ENCODE assay signal across 19 cellular contexts in genomic region chr6:51163843-51164529, GRCh38.
DNase-seq lines count a peak whose midpoint lies in the region; ATAC-seq, FAIRE-seq and TF ChIP-seq lines count a peak whose summit lies in the region.
"Had no signal": no experiment of that assay in that cellular context is flagged by ENCODE, and none has a peak within 500 bp of the region (broad histone marks: within the 10 kb centered on the region; RNA-seq: fewer than 3 reads in every experiment).

No MANE protein-coding gene starts in this region.

- TF ChIP-seq POLR2A in HepG2 (IDR thresholded peaks at IDR 0.05; ENCODE audit: insufficient read depth in 1 of 2, low read depth in 2 of 2, low read length in 2 of 2) (no peak), body of pancreas (IDR thresholded peaks at IDR 0.05) (no peak)

- FAIRE-seq in HepG2 (lab: Jason Lieb, UNC) = no peak
- FAIRE-seq: GM12892, H54 had no signal

- H4K20me1 ChIP-seq in HepG2 (ENCODE audit: insufficient read depth, low read length) = no peaks in the 10 kb centered on the region
- H4K20me1 ChIP-seq in PC-3 (ENCODE audit: low read length) = no peaks in the 10 kb centered on the region

- no peak overlapping the region for H3K9ac ChIP-seq in liver (ENCODE audit: low read depth in 1 of 2, low read length in 2 of 2)
- no peak overlapping the region for H3K9ac ChIP-seq in HepG2 (ENCODE audit: insufficient read depth, low read depth, low read length)
- no peak overlapping the region for H3K9ac ChIP-seq in PC-3 (ENCODE audit: low read length)

- BruUV-seq in HepG2 (replicated peaks; lab: Mats Ljungman, UMichigan) (no TSS peak), PC-3 (replicated peaks; lab: Mats Ljungman, UMichigan) (no TSS peak)

- TF ChIP-seq EP300 in HepG2 (IDR thresholded peaks at IDR 0.05; ENCODE audit: low read depth in 2 of 2, low read length in 2 of 2) (no peak), HepG2 (CRISPR knock-in tag; IDR thresholded peaks at IDR 0.05; ENCODE audit: borderline replicate concordance) (no peak)

- H3K4me2 ChIP-seq in HepG2 (ENCODE audit: low read depth, low read length) (no peak overlapping the region), PC-3 (ENCODE audit: low read length) (no peak overlapping the region)

- peaks cover 3 to 24% (median 10%) of the 10 kb centered on the region in 4 donors for H3K4me1 ChIP-seq in liver (ENCODE audit: control insufficient read depth in 4 of 4, insufficient read depth in 4 of 4, low read length in 3 of 4)
- H3K4me1 ChIP-seq in HepG2 (ENCODE audit: insufficient read depth, low read length) = no peaks in the 10 kb centered on the region
- peaks cover 6% of the 10 kb centered on the region; the same call in 1 of the 2 replicates for H3K4me1 ChIP-seq in PC-3 (ENCODE audit: insufficient read depth, low read length)
- H3K4me1 ChIP-seq in body of pancreas = no peaks in the 10 kb centered on the region
- H3K4me1 ChIP-seq: HAP-1 had no signal

- H2AFZ ChIP-seq in HepG2 (ENCODE audit: low read length) (no peak overlapping the region), PC-3 (ENCODE audit: low read length) (no peak overlapping the region)

- H3K9me3 ChIP-seq in liver (ENCODE audit: control insufficient read depth in 4 of 4, low read length in 3 of 4) = no peaks in the 10 kb centered on the region
- peaks cover 44% of the 10 kb centered on the region for H3K9me3 ChIP-seq in HepG2 (ENCODE audit: low read length)
- 0 out of 2 replicates have a peak, but pooled peaks cover 4% of the 10 kb centered on the region for H3K9me3 ChIP-seq in PC-3 (ENCODE audit: low read length)
- no peaks in the 10 kb centered on the region for H3K9me3 ChIP-seq in body of pancreas
- H3K9me3 ChIP-seq: HAP-1 had no signal

- H3K4me3 ChIP-seq in liver (ENCODE audit: low read depth in 1 of 3, low read length in 3 of 3) (no peak overlapping the region), HepG2 (replicated peaks in 1 of 3; ENCODE audit: insufficient read depth in 1 of 3, low read depth in 2 of 3, low read length in 3 of 3) (no peak overlapping the region), PC-3 (ENCODE audit: low read length) (no peak overlapping the region), body of pancreas (no peak overlapping the region)
- H3K4me3 ChIP-seq: HAP-1 had no signal

- H3K36me3 ChIP-seq in liver (ENCODE audit: control insufficient read depth in 4 of 4, insufficient read depth in 3 of 4, low read depth in 1 of 4, low read length in 3 of 4) = no peaks in the 10 kb centered on the region
- H3K36me3 ChIP-seq in HepG2 (replicated peaks in 1 of 2; ENCODE audit: control insufficient read depth in 1 of 2, insufficient read depth in 2 of 2, low read length in 2 of 2) = no peaks in the 10 kb centered on the region
- no peaks in the 10 kb centered on the region for H3K36me3 ChIP-seq in PC-3 (ENCODE audit: low read depth, low read length)
- no peaks in the 10 kb centered on the region for H3K36me3 ChIP-seq in body of pancreas (replicated peaks in 1 of 2; ENCODE audit: insufficient read depth in 1 of 2, low read depth in 2 of 2)
- H3K36me3 ChIP-seq: HAP-1 had no signal

- H3K9me3 Mint-ChIP-seq in progenitor cell of endocrine pancreas (ENCODE audit: low read depth) = peaks cover 22% of the 10 kb centered on the region

- WGBS in liver = 42% methylated on average over 6 of the region's 6 CpGs
- 9% methylated on average over 6 of the region's 6 CpGs for WGBS in HepG2 (ENCODE audit: low lambda C conversion rate)
- WGBS in body of pancreas, 2 donors = 31 to 33% methylated on average over 6 of the region's 6 CpGs

- TF ChIP-seq RAD21 in liver (IDR thresholded peaks at IDR 0.05) = peak; percentile 35 to 55
- no peak for TF ChIP-seq RAD21 in HepG2 (CRISPR knock-in tag; IDR thresholded peaks at IDR 0.05)

- POLR2A ChIA-PET in HepG2 (lab: Yijun Ruan, JAX) (no interaction called here), PC-3 (lab: Charles Lee; ENCODE audit: unreplicated experiment) (no interaction called here)

- CTCF ChIA-PET in HepG2 (lab: Yijun Ruan, JAX; ENCODE audit: low intra/inter-chr PET ratio, low total read pairs) = no interaction called here
- CTCF ChIA-PET in PC-3 (lab: Charles Lee) = no interaction called here

- DNase-seq in HepG2 (ENCODE audit: low spot score) (no peak), PC-3 (peak; percentile 61), left lobe of liver (ENCODE audit: low spot score) (no peak), body of pancreas (no peak), cerebellum (ENCODE audit: low spot score) (no peak), progenitor cell of endocrine pancreas (ENCODE audit: low spot score, unreplicated experiment) (no peak)
- DNase-seq: C1 segment of cervical spinal cord; Calu3; CD4-positive, alpha-beta memory T cell; COR-L47; DMS53; DMS79 treated with DMSO at 0.1 percent for 48 hours; GF-D8; GOT3; HFFc6 had no signal

- ATAC-seq in HepG2 (no peak), PC-3 (peak; percentile 55), left lobe of liver (peak; percentile 86), body of pancreas (no peak)

- H3K27me3 ChIP-seq in liver (ENCODE audit: control insufficient read depth in 4 of 4, insufficient read depth in 4 of 4, low read length in 3 of 4) (no peaks in the 10 kb centered on the region), HepG2 (ENCODE audit: control insufficient read depth in 1 of 2, insufficient read depth in 2 of 2, low read length in 2 of 2) (no peaks in the 10 kb centered on the region), PC-3 (ENCODE audit: low read length) (no peaks in the 10 kb centered on the region), body of pancreas (no peaks in the 10 kb centered on the region)

- H3F3A ChIP-seq in PC-3 (ENCODE audit: low read length, unreplicated experiment) = no peaks in the 10 kb centered on the region

- H3K79me2 ChIP-seq in HepG2 (ENCODE audit: insufficient read depth, low read length) = no peaks in the 10 kb centered on the region
- no peaks in the 10 kb centered on the region for H3K79me2 ChIP-seq in PC-3 (ENCODE audit: low read length)

- H3K4me1 Mint-ChIP-seq in progenitor cell of endocrine pancreas (ENCODE audit: low read depth) = no peaks in the 10 kb centered on the region
- H3K4me1 Mint-ChIP-seq: CD4-positive, alpha-beta memory T cell had no signal

- in situ Hi-C loops in HepG2 (cut with HindIII; ENCODE audit: extremely low pct_ligation_motif_present, low pct_unique_long_range_greater_than_20kb) = no loop called here

- H3K27me3 Mint-ChIP-seq in progenitor cell of endocrine pancreas = no peaks in the 10 kb centered on the region
- H3K27me3 Mint-ChIP-seq: CD4-positive, alpha-beta memory T cell had no signal

- H3K4me3 Mint-ChIP-seq in progenitor cell of endocrine pancreas (ENCODE audit: low read depth) = no peak overlapping the region
- H3K4me3 Mint-ChIP-seq: CD4-positive, alpha-beta memory T cell; HFFc6 had no signal

- no peaks in the 10 kb centered on the region for H3K9me2 ChIP-seq in PC-3 (replicated peaks; ENCODE audit: low read length)

- peaks cover 1% of the 10 kb centered on the region for H3K36me3 Mint-ChIP-seq in progenitor cell of endocrine pancreas (ENCODE audit: insufficient read depth)
- H3K36me3 Mint-ChIP-seq: CD4-positive, alpha-beta memory T cell had no signal

- no peak for TF ChIP-seq CTCF in liver (IDR thresholded peaks at IDR 0.05; ENCODE audit: low read depth, low read length, missing input control)
- no peak for TF ChIP-seq CTCF in HepG2 (CRISPR knock-in tag; IDR thresholded peaks at IDR 0.05)
- no peak for TF ChIP-seq CTCF in PC-3 (conservative IDR thresholded peaks at IDR 0.05; ENCODE audit: low read depth, low read length)
- no peak for TF ChIP-seq CTCF in body of pancreas (IDR thresholded peaks at IDR 0.05)
- no peak for TF ChIP-seq CTCF in progenitor cell of endocrine pancreas (IDR thresholded peaks at IDR 0.05; ENCODE audit: unreplicated experiment)

- H3K27ac Mint-ChIP-seq in progenitor cell of endocrine pancreas = no peak overlapping the region
- H3K27ac Mint-ChIP-seq: CD4-positive, alpha-beta memory T cell; HFFc6 had no signal

- H3K27ac ChIP-seq in liver (ENCODE audit: low read depth in 1 of 2, low read length in 2 of 2) (no peak overlapping the region), HepG2 (ENCODE audit: extremely low read length, insufficient read depth, low read length) (no peak overlapping the region), PC-3 (ENCODE audit: low read length) (no peak overlapping the region; the same call in 1 of the 2 replicates), body of pancreas (no peak overlapping the region)

- intact Hi-C loops in HepG2 (cut with micrococcal nuclease; ENCODE audit: unreplicated experiment) (no loop called here), PC-3 (cut with micrococcal nuclease) (no loop called here), body of pancreas (cut with DNase I) (no loop called here)

TF ChIP-seq in liver, 16 proteins besides CTCF, POLR2A, EP300 and RAD21 (continues in another document):
- no peak for TF ChIP-seq GABPA (IDR thresholded peaks at IDR 0.05 in 1 of 2, conservative IDR thresholded peaks at IDR 0.05 in 1 of 2)
- no peak for TF ChIP-seq TAF1 (conservative IDR thresholded peaks at IDR 0.05)
- TF ChIP-seq FOXA2 (IDR thresholded peaks at IDR 0.05) = peak; percentile 77

TF ChIP-seq in HepG2, 621 proteins besides CTCF, POLR2A, EP300 and RAD21 (continues in another document):
- TF ChIP-seq ZNF224 (CRISPR knock-in tag; IDR thresholded peaks at IDR 0.05) (no peak), GPBP1L1 (CRISPR knock-in tag; IDR thresholded peaks at IDR 0.05) (no peak), KDM3A (CRISPR knock-in tag; IDR thresholded peaks at IDR 0.05; ENCODE audit: low read depth) (no peak), ZNF841 (CRISPR knock-in tag; IDR thresholded peaks at IDR 0.05; ENCODE audit: borderline replicate concordance) (no peak)

Comparison
In these comparisons a context has a peak if more than half of its experiments do, and no peak if none do; other contexts are left out.
1. ATAC-seq: peak in PC-3 (single experiment) and left lobe of liver (single experiment); none in HepG2 (single experiment) and body of pancreas (single experiment).